Comparison of ENCODE assay signal across 12 cellular contexts in genomic region chr20:34074101-34074760, GRCh38. TPM values are rescaled to one million over a fixed set of nuclear protein-coding genes. Genes with fewer than 3 reads are reported as not detected.
DNase-seq lines count a peak whose midpoint lies in the region; ATAC-seq and TF ChIP-seq lines count a peak whose summit lies in the region.
"Had no signal": no experiment of that assay in that cellular context is flagged by ENCODE, and none has a peak within 500 bp of the region (broad histone marks: within the 10 kb centered on the region; RNA-seq: fewer than 3 reads in every experiment).

No MANE protein-coding gene starts in this region.

- peak overlapping the region; percentile 67 for H3K27ac Mint-ChIP-seq in CD4-positive, alpha-beta T cell

- H3K4me1 ChIP-seq in GM23248 (ENCODE audit: insufficient read depth) (peaks cover 3% of the 10 kb centered on the region; the same call in 1 of the 2 replicates), BE2C (peaks cover 5% of the 10 kb centered on the region; the same call in 1 of the 2 replicates)

- in situ Hi-C loops in GM23248 (cut with MboI), result loop anchor here (10.0 kb wide), 1 partner anchor 209 kb away; no protein-coding TSS in a partner anchor

- no peak for DNase-seq in CD4-positive, alpha-beta T cell
- DNase-seq in GM23248, result peak; percentile 68
- DNase-seq in activated T-cell treated with anti-CD3 and anti-CD28 coated beads, Interleukin-2, amount 50 U/mL, for 48 hours, result peak; percentile 54 to 56
- DNase-seq in myocyte (ENCODE audit: low read depth), result peak; percentile 84
- no peak for DNase-seq in SIG-M5 (lab: John Stamatoyannopoulos, UW)
- DNase-seq in BE2C, result no peak
- DNase-seq: lower lobe of right lung, NCI-H345, nucleus accumbens had no signal

- no peaks in the 10 kb centered on the region for H3K9me3 Mint-ChIP-seq in CD4-positive, alpha-beta T cell

- no peak overlapping the region for H3K4me3 Mint-ChIP-seq in CD4-positive, alpha-beta T cell

- peaks cover 38% of the 10 kb centered on the region; the same call in 1 of the 2 replicates for H3K79me2 ChIP-seq in GM23248 (ENCODE audit: insufficient read depth)

- POLR2A ChIA-PET in CD4-positive, alpha-beta T cell (lab: Charles Lee), result no interaction called here

- TF ChIP-seq CTCF in CD4-positive, alpha-beta T cell (IDR thresholded peaks at IDR 0.05), result no peak
- TF ChIP-seq CTCF in BE2C (IDR thresholded peaks at IDR 0.05; ENCODE audit: low read depth, low read length), result no peak

- no peaks in the 10 kb centered on the region for H3K27me3 ChIP-seq in CD4-positive, alpha-beta T cell (ENCODE audit: control insufficient read depth, insufficient read depth, low read length)
- H3K27me3 ChIP-seq in GM23248 (replicated peaks; ENCODE audit: insufficient read depth) (no peaks in the 10 kb centered on the region), BE2C (no peaks in the 10 kb centered on the region)

- no peak overlapping the region for H3K27ac ChIP-seq in CD4-positive, alpha-beta T cell (ENCODE audit: low read depth, low read length)
- no peak overlapping the region for H3K27ac ChIP-seq in GM23248
- H3K27ac ChIP-seq: lower lobe of right lung had no signal

- H3K4me1 Mint-ChIP-seq in CD4-positive, alpha-beta T cell (ENCODE audit: low read depth), result peaks cover 23% of the 10 kb centered on the region

- 70 to 72% methylated on average over 7 of the region's 7 CpGs for WGBS in GM23248 (ENCODE audit: low coverage in 1 of 2, low lambda C conversion rate in 2 of 2, missing lambda C conversion rate in 2 of 2), 2 experiments

- H3K4me3 ChIP-seq in GM23248, result no peak overlapping the region
- H3K4me3 ChIP-seq in BE2C (ENCODE audit: low read depth, low read length), result no peak overlapping the region
- H3K4me3 ChIP-seq: lower lobe of right lung had no signal

- no peak for ATAC-seq in CD4-positive, alpha-beta T cell (ENCODE audit: poor library complexity)
- ATAC-seq in HG03097 (IDR thresholded peaks at IDR 0.05; ENCODE audit: low FRiP score, unreplicated experiment), result no peak
- ATAC-seq in HG03025 (IDR thresholded peaks at IDR 0.05; ENCODE audit: low FRiP score, unreplicated experiment), result no peak
- ATAC-seq: lower lobe of right lung, Panc1 had no signal

- no peaks in the 10 kb centered on the region for H4K20me1 ChIP-seq in GM23248 (ENCODE audit: insufficient read depth)

- no peak overlapping the region for H2AFZ ChIP-seq in GM23248

- H3K9me2 ChIP-seq in GM23248 (ENCODE audit: insufficient read depth), result no peaks in the 10 kb centered on the region

- no peaks in the 10 kb centered on the region for H3K36me3 ChIP-seq in GM23248 (ENCODE audit: low read depth)
- H3K36me3 ChIP-seq in BE2C, result peaks cover 29% of the 10 kb centered on the region

- H3F3A ChIP-seq in GM23248 (ENCODE audit: insufficient read depth), result no peaks in the 10 kb centered on the region

- H3K9me3 ChIP-seq in CD4-positive, alpha-beta T cell (ENCODE audit: control insufficient read depth, low read length), result no peaks in the 10 kb centered on the region
- H3K9me3 ChIP-seq in GM23248 (ENCODE audit: low read depth), result no peaks in the 10 kb centered on the region
- H3K9me3 ChIP-seq in BE2C, result no peaks in the 10 kb centered on the region
- H3K9me3 ChIP-seq: lower lobe of right lung had no signal

- H3K27me3 Mint-ChIP-seq in CD4-positive, alpha-beta T cell, result no peaks in the 10 kb centered on the region

- H3K4me2 ChIP-seq in GM23248 (ENCODE audit: unreplicated experiment), result no peak overlapping the region

- intact Hi-C loops in CD4-positive, alpha-beta T cell (cut with DNase I, micrococcal nuclease), result loop anchor here in 1 of 2 experiments (5.0 kb wide), 1 partner anchor 142 kb away; no protein-coding TSS in a partner anchor

- H3K9ac ChIP-seq in GM23248, result no peak overlapping the region

- CTCF ChIA-PET in CD4-positive, alpha-beta T cell (lab: Charles Lee), result no interaction called here

- H3K36me3 Mint-ChIP-seq in CD4-positive, alpha-beta T cell (ENCODE audit: low read depth), result peaks cover 83% of the 10 kb centered on the region

RNA-seq across cellular contexts. Expression of gene EIF2S2, which starts 37.8 kb away (rescaled TPM):
- total RNA-seq in CD4-positive, alpha-beta T cell, result 10 to 100 TPM; 21.8 to 23.2 TPM
- 114 and 138 TPM in 2 replicates for total RNA-seq in GM23248 (2014; rRNA removed; shearing (Covaris generic))
- polyA plus RNA-seq in GM23248 (2016; fragmentation: Nextera tagmentation; extraction: Ambion mirVana), result 109 and 114 TPM in 2 replicates
- 71.0 and 75.1 TPM in 2 replicates for total RNA-seq in myocyte
- 69.2 TPM for polyA plus RNA-seq in myocyte (2012)
- 125 TPM for polyA plus RNA-seq in BE2C (2012; ENCODE audit: insufficient read depth, insufficient read length, low read depth)

Comparison
In these comparisons a context has a peak if more than half of its experiments do, and no peak if none do; other contexts are left out.
1. DNase-seq: peak in GM23248 (single experiment), activated T-cell treated with anti-CD3 and anti-CD28 coated beads, Interleukin-2, amount 50 U/mL, for 48 hours (2 of 2) and myocyte (single experiment); none in CD4-positive, alpha-beta T cell (0 of 10), SIG-M5 (single experiment) and BE2C (single experiment).